Comparison of ENCODE assay signal across 10 cellular contexts in genomic region chr15:59997070-59997701, GRCh38. TPM values are rescaled to one million over a fixed set of nuclear protein-coding genes. Genes with fewer than 3 reads are reported as not detected.
DNase-seq lines count a peak whose midpoint lies in the region; ATAC-seq and TF ChIP-seq lines count a peak whose summit lies in the region.
"Had no signal": no experiment of that assay in that cellular context is flagged by ENCODE, and none has a peak within 500 bp of the region (broad histone marks: within the 10 kb centered on the region; RNA-seq: fewer than 3 reads in every experiment).

No MANE protein-coding gene starts in this region.

- WGBS in esophagus muscularis mucosa = 2% methylated on average over 30 of the region's 36 CpGs
- WGBS in gastroesophageal sphincter (ENCODE audit: low coverage in 1 of 2), 2 donors = 2 to 5% methylated on average over 8 to 9 of the region's 36 CpGs

- H3K36me3 ChIP-seq in CD8-positive, alpha-beta memory T cell (ENCODE audit: insufficient read depth, low read length) = no peaks in the 10 kb centered on the region
- H3K36me3 ChIP-seq in WERI-Rb-1 (no peaks in the 10 kb centered on the region), esophagus muscularis mucosa (no peaks in the 10 kb centered on the region), gastroesophageal sphincter (no peaks in the 10 kb centered on the region)

- intact Hi-C loops in esophagus muscularis mucosa (cut with DNase I) = no loop called here

- peaks cover 94 to 95% of the 10 kb centered on the region in 2 donors for H3K27me3 Mint-ChIP-seq in CD8-positive, alpha-beta memory T cell

- H3K27ac ChIP-seq in CD8-positive, alpha-beta memory T cell (ENCODE audit: low read depth, low read length) = no peak overlapping the region
- H3K27ac ChIP-seq in HL-60 (replicated peaks) = no peak overlapping the region
- no peak overlapping the region for H3K27ac ChIP-seq in WERI-Rb-1
- no peak overlapping the region for H3K27ac ChIP-seq in esophagus muscularis mucosa (replicated peaks in 1 of 4)
- H3K27ac ChIP-seq in gastroesophageal sphincter = no peak overlapping the region

- peaks cover 0 to 3% (median 0%) of the 10 kb centered on the region in 3 donors for H3K36me3 Mint-ChIP-seq in CD8-positive, alpha-beta memory T cell

- H3K4me3 Mint-ChIP-seq in CD8-positive, alpha-beta memory T cell = peak overlapping the region; percentile 23 to 70 (median 48)

- TF ChIP-seq EP300 in esophagus muscularis mucosa (IDR thresholded peaks at IDR 0.05) = no peak
- TF ChIP-seq EP300 in gastroesophageal sphincter (IDR thresholded peaks at IDR 0.05) = no peak

- no peaks in the 10 kb centered on the region for H3K9me3 ChIP-seq in CD8-positive, alpha-beta memory T cell (ENCODE audit: low read length)
- H3K9me3 ChIP-seq in WERI-Rb-1 (ENCODE audit: severe bottlenecking) (no peaks in the 10 kb centered on the region), esophagus muscularis mucosa (no peaks in the 10 kb centered on the region), gastroesophageal sphincter (no peaks in the 10 kb centered on the region)

- H3K27me3 ChIP-seq in CD8-positive, alpha-beta memory T cell (ENCODE audit: insufficient read depth, low read length, poor library complexity, severe bottlenecking) = peaks cover 93% of the 10 kb centered on the region
- H3K27me3 ChIP-seq in HL-60 (ENCODE audit: insufficient read depth, poor library complexity, severe bottlenecking) = peaks cover 90% of the 10 kb centered on the region
- peaks cover 82% of the 10 kb centered on the region for H3K27me3 ChIP-seq in WERI-Rb-1 (ENCODE audit: insufficient read depth, low read depth, severe bottlenecking)
- peaks cover 0 to 100% (median 91%) of the 10 kb centered on the region in 4 donors for H3K27me3 ChIP-seq in esophagus muscularis mucosa
- H3K27me3 ChIP-seq in gastroesophageal sphincter = peaks cover 100% of the 10 kb centered on the region

- peak overlapping the region in 3 of 8 donors; percentile 47 to 77 (median 54) for H3K27ac Mint-ChIP-seq in CD8-positive, alpha-beta memory T cell

- POLR2A ChIA-PET in CD8-positive, alpha-beta memory T cell (lab: Charles Lee) = interaction anchor here (0.7 kb wide), 1 partner anchor 130 kb away, joined by 3 read pairs; no protein-coding TSS in a partner anchor

- peaks cover 9 to 32% (median 28%) of the 10 kb centered on the region in 5 donors for H3K9me3 Mint-ChIP-seq in CD8-positive, alpha-beta memory T cell

- no peak for TF ChIP-seq CTCF in HL-60 (IDR thresholded peaks at IDR 0.05; ENCODE audit: insufficient read depth, low read length)
- 0 out of 2 replicates have a peak, but pooled peaks have one; percentile 29 for TF ChIP-seq CTCF in WERI-Rb-1 (IDR thresholded peaks at IDR 0.05; ENCODE audit: low read depth, low read length)
- TF ChIP-seq CTCF in esophagus muscularis mucosa (IDR thresholded peaks at IDR 0.05) = no peak
- no peak for TF ChIP-seq CTCF in gastroesophageal sphincter (IDR thresholded peaks at IDR 0.05)

- H3K4me1 ChIP-seq in CD8-positive, alpha-beta memory T cell (ENCODE audit: insufficient read depth, low read length) = peaks cover 22% of the 10 kb centered on the region
- H3K4me1 ChIP-seq in esophagus muscularis mucosa (peaks cover 8 to 33% (median 23%) of the 10 kb centered on the region in 4 donors), gastroesophageal sphincter (peaks cover 0 to 37% (median 4%) of the 10 kb centered on the region in 3 donors)

- TF ChIP-seq POLR2A in esophagus muscularis mucosa (IDR thresholded peaks at IDR 0.05; ENCODE audit: low read depth) = no peak
- no peak for TF ChIP-seq POLR2A in gastroesophageal sphincter (IDR thresholded peaks at IDR 0.05)

- ATAC-seq in GM19372 (IDR thresholded peaks at IDR 0.05; ENCODE audit: low read depth, unreplicated experiment) = peak; percentile 85
- no peak for ATAC-seq in GM18870 (IDR thresholded peaks at IDR 0.05; ENCODE audit: unreplicated experiment)
- ATAC-seq in gastroesophageal sphincter = no peak
- ATAC-seq: HCT116 had no signal

- H3K4me3 ChIP-seq in CD8-positive, alpha-beta memory T cell (ENCODE audit: low read length) = no peak overlapping the region
- H3K4me3 ChIP-seq in HL-60 (replicated peaks; ENCODE audit: insufficient read depth, low read length) (peak overlapping the region; percentile 8), WERI-Rb-1 (ENCODE audit: low read depth, low read length) (peak overlapping the region; percentile 44), esophagus muscularis mucosa (peak overlapping the region; percentile 11 to 36 (median 28)), gastroesophageal sphincter (peak overlapping the region in 1 of 2 donors; percentile 28)

- H3K4me1 Mint-ChIP-seq in CD8-positive, alpha-beta memory T cell = peaks cover 22 to 40% (median 38%) of the 10 kb centered on the region in 3 donors

- CTCF ChIA-PET in CD8-positive, alpha-beta memory T cell (lab: Charles Lee) = no interaction called here

- peak in 4 of 5 donors; percentile 36 to 53 (median 46) for DNase-seq in CD8-positive, alpha-beta memory T cell
- no peak for DNase-seq in HL-60 (ENCODE audit: low read depth in 1 of 2, low spot score in 1 of 2)
- peak; percentile 43 for DNase-seq in WERI-Rb-1
- DNase-seq in esophagus muscularis mucosa (ENCODE audit: extremely low spot score) = no peak
- DNase-seq in stimulated activated CD8-positive, alpha-beta memory T cell treated with anti-CD3 and anti-CD28 coated beads, Interleukin-12 subunit alpha, Interleukin-12 subunit beta, amount 100 ng/mL, for 24 hours (ENCODE audit: extremely low read depth) = peak; percentile 23

RNA-seq across cellular contexts. Expression of gene FOXB1, which starts 6.9 kb away (rescaled TPM):
- total RNA-seq in CD8-positive, alpha-beta memory T cell = under 1 TPM; 0.33 to 0.37 TPM
- polyA plus RNA-seq in CD8-positive, alpha-beta memory T cell = 0.10 TPM
- total RNA-seq in esophagus muscularis mucosa = not detected
- not detected for total RNA-seq in gastroesophageal sphincter
- total RNA-seq: epithelial cell of proximal tubule had no signal

Comparison
In these comparisons a context has a peak if more than half of its experiments do, and no peak if none do; other contexts are left out.
1. DNase-seq: peak in CD8-positive, alpha-beta memory T cell (4 of 5), WERI-Rb-1 (single experiment) and stimulated activated CD8-positive, alpha-beta memory T cell treated with anti-CD3 and anti-CD28 coated beads, Interleukin-12 subunit alpha, Interleukin-12 subunit beta, amount 100 ng/mL, for 24 hours (single experiment); none in HL-60 (0 of 2) and esophagus muscularis mucosa (single experiment).